16 cellular contexts compared by ENCODE assay signal in the genomic region with DNA sequence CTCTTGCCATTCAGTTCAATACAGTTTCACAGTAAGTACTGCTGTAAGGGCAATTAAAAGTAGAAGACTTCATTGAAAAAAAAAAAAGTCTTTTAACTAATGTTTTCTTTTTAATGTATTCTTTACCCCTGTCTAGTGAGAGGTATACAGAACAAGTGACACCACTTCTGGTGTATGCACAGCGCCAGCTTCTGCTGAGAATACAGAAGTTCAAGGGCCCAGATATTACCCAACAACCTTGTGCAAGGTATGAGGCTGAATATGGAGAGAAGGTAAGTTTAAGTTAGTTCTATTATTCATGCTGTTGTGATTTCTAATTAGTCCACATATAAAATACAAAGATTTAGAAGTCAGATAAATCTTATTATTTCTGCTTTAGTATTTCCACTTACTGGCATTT.
A peak's percentile ranks its signal among the peaks of the same experiment; 100 is the strongest.
DNase-seq lines count a peak whose midpoint lies in the region; ATAC-seq, FAIRE-seq and TF ChIP-seq lines count a peak whose summit lies in the region.
"Had no signal": no experiment of that assay in that cellular context is flagged by ENCODE, and none has a peak within 500 bp of the region (broad histone marks: within the 10 kb centered on the region; RNA-seq: fewer than 3 reads in every experiment).

No MANE protein-coding gene starts in this region.

- no peaks in the 10 kb centered on the region for H3K4me1 ChIP-seq in HepG2 (ENCODE audit: insufficient read depth, low read length)
- H3K4me1 ChIP-seq in right lobe of liver: no peaks in the 10 kb centered on the region
- H3K4me1 ChIP-seq in upper lobe of right lung: no peaks in the 10 kb centered on the region

- H3K36me3 ChIP-seq in HepG2 (replicated peaks in 1 of 2; ENCODE audit: control insufficient read depth in 1 of 2, insufficient read depth in 2 of 2, low read length in 2 of 2): no peaks in the 10 kb centered on the region
- H3K36me3 ChIP-seq in right lobe of liver: no peaks in the 10 kb centered on the region
- H3K36me3 ChIP-seq in upper lobe of right lung: no peaks in the 10 kb centered on the region

- CTCF ChIA-PET in HepG2 (lab: Yijun Ruan, JAX; ENCODE audit: low intra/inter-chr PET ratio, low total read pairs): no interaction called here

- TF ChIP-seq EP300 in HepG2 (IDR thresholded peaks at IDR 0.05; ENCODE audit: low read depth in 2 of 2, low read length in 2 of 2) (no peak), HepG2 (CRISPR knock-in tag; IDR thresholded peaks at IDR 0.05; ENCODE audit: borderline replicate concordance) (no peak)

- TF ChIP-seq RAD21 in HepG2 (CRISPR knock-in tag; IDR thresholded peaks at IDR 0.05): no peak

- no peak overlapping the region for H3K4me3 ChIP-seq in HepG2 (replicated peaks in 1 of 3; ENCODE audit: insufficient read depth in 1 of 3, low read depth in 2 of 3, low read length in 3 of 3)
- H3K4me3 ChIP-seq in right lobe of liver: no peak overlapping the region
- no peak overlapping the region for H3K4me3 ChIP-seq in LNCaP clone FGC (ENCODE audit: low read depth, low read length)
- no peak overlapping the region for H3K4me3 ChIP-seq in upper lobe of right lung
- H3K4me3 ChIP-seq: GM23338, PC-9 had no signal

- no peak for TF ChIP-seq POLR2A in HepG2 (IDR thresholded peaks at IDR 0.05; ENCODE audit: insufficient read depth in 1 of 2, low read depth in 2 of 2, low read length in 2 of 2)
- TF ChIP-seq POLR2A in right lobe of liver (IDR thresholded peaks at IDR 0.05): no peak

- 0 out of 2 replicates have a peak, but pooled peaks have one; percentile 20 for TF ChIP-seq CTCF in HepG2 (CRISPR knock-in tag; IDR thresholded peaks at IDR 0.05)
- TF ChIP-seq CTCF in right lobe of liver (IDR thresholded peaks at IDR 0.05): no peak
- peak; percentile 45 for TF ChIP-seq CTCF in LNCaP clone FGC (IDR thresholded peaks at IDR 0.05; ENCODE audit: control insufficient read depth, extremely low read depth, insufficient read depth)
- TF ChIP-seq CTCF in upper lobe of right lung (IDR thresholded peaks at IDR 0.05): no peak

- no peaks in the 10 kb centered on the region for H3K79me2 ChIP-seq in HepG2 (ENCODE audit: insufficient read depth, low read length)

- WGBS in HepG2 (ENCODE audit: low lambda C conversion rate): 4% methylated on average over 1 of the region's 1 CpG
- 24% methylated on average over 1 of the region's 1 CpG for WGBS in right lobe of liver (ENCODE audit: insufficient coverage, low coverage, low lambda C conversion rate, missing lambda C conversion rate)

- no peaks in the 10 kb centered on the region for H3K27me3 ChIP-seq in HepG2 (ENCODE audit: control insufficient read depth in 1 of 2, insufficient read depth in 2 of 2, low read length in 2 of 2)
- no peaks in the 10 kb centered on the region for H3K27me3 ChIP-seq in right lobe of liver
- no peaks in the 10 kb centered on the region for H3K27me3 ChIP-seq in upper lobe of right lung

- no peaks in the 10 kb centered on the region for H4K20me1 ChIP-seq in HepG2 (ENCODE audit: insufficient read depth, low read length)

- POLR2A ChIA-PET in HepG2 (lab: Yijun Ruan, JAX): no interaction called here

- H3K27ac ChIP-seq in HepG2 (ENCODE audit: extremely low read length, insufficient read depth, low read length) (no peak overlapping the region), right lobe of liver (no peak overlapping the region), upper lobe of right lung (no peak overlapping the region)
- H3K27ac ChIP-seq: KMS-11, PC-9 had no signal

- in situ Hi-C loops in HepG2 (cut with HindIII; ENCODE audit: extremely low pct_ligation_motif_present, low pct_unique_long_range_greater_than_20kb): no loop called here
- in situ Hi-C loops in SK-MEL-5 (cut with HindIII; ENCODE audit: low pct_unique_long_range_greater_than_20kb, low sequenced_read_pairs): no loop called here

- BruUV-seq in HepG2 (replicated peaks; lab: Mats Ljungman, UMichigan): no TSS peak

- intact Hi-C loops in HepG2 (cut with micrococcal nuclease; ENCODE audit: unreplicated experiment) (no loop called here), right lobe of liver (cut with DNase I) (no loop called here), upper lobe of right lung (cut with DNase I) (no loop called here)

- no peak overlapping the region for H3K9ac ChIP-seq in HepG2 (ENCODE audit: insufficient read depth, low read depth, low read length)
- H3K9ac ChIP-seq: KMS-11, SK-N-SH had no signal

- no peaks in the 10 kb centered on the region for H3K9me3 ChIP-seq in HepG2 (ENCODE audit: low read length)
- H3K9me3 ChIP-seq in right lobe of liver: no peaks in the 10 kb centered on the region
- H3K9me3 ChIP-seq in upper lobe of right lung: no peaks in the 10 kb centered on the region
- H3K9me3 ChIP-seq: SK-N-SH had no signal

- H3K4me2 ChIP-seq in HepG2 (ENCODE audit: low read depth, low read length): no peak overlapping the region
- H3K4me2 ChIP-seq: GM23338, KMS-11, PC-9, SK-N-SH had no signal

- H2AFZ ChIP-seq in HepG2 (ENCODE audit: low read length): no peak overlapping the region
- H2AFZ ChIP-seq: PC-9 had no signal

- no peak for FAIRE-seq in HepG2 (lab: Jason Lieb, UNC)

- no peak for DNase-seq in HepG2 (ENCODE audit: low spot score)
- DNase-seq in right lobe of liver: no peak
- DNase-seq in LNCaP clone FGC (ENCODE audit: low read depth): no peak
- peak; percentile 31 for DNase-seq in SK-MEL-5 (ENCODE audit: low read depth, low spot score)
- DNase-seq in upper lobe of right lung: no peak
- no peak for DNase-seq in Kasumi-1 (lab: John Stamatoyannopoulos, UW)
- no peak for DNase-seq in NCI-H524 (lab: John Stamatoyannopoulos, UW)
- DNase-seq in HuH-7 (ENCODE audit: low spot score): no peak
- DNase-seq: DMS79, NCI-H1048, NCI-H2107, NCI-H82, PC-9, SK-N-SH had no signal

- ATAC-seq in HepG2 (peak; percentile 57; the same call in 2 of the 3 replicates), right lobe of liver (no peak), upper lobe of right lung (peak; percentile 73)
- ATAC-seq: GM23338 had no signal

TF ChIP-seq in HepG2, 621 proteins besides CTCF, POLR2A, EP300 and RAD21:
- TF ChIP-seq ZNF782 (CRISPR knock-in tag; IDR thresholded peaks at IDR 0.05; ENCODE audit: borderline replicate concordance) (no peak), CEBPB (IDR thresholded peaks at IDR 0.05; ENCODE audit: borderline replicate concordance, low read depth, low read length) (peak; percentile 44; the same call in 1 of the 2 replicates)
- TF ChIP-seq, protein P1, sequence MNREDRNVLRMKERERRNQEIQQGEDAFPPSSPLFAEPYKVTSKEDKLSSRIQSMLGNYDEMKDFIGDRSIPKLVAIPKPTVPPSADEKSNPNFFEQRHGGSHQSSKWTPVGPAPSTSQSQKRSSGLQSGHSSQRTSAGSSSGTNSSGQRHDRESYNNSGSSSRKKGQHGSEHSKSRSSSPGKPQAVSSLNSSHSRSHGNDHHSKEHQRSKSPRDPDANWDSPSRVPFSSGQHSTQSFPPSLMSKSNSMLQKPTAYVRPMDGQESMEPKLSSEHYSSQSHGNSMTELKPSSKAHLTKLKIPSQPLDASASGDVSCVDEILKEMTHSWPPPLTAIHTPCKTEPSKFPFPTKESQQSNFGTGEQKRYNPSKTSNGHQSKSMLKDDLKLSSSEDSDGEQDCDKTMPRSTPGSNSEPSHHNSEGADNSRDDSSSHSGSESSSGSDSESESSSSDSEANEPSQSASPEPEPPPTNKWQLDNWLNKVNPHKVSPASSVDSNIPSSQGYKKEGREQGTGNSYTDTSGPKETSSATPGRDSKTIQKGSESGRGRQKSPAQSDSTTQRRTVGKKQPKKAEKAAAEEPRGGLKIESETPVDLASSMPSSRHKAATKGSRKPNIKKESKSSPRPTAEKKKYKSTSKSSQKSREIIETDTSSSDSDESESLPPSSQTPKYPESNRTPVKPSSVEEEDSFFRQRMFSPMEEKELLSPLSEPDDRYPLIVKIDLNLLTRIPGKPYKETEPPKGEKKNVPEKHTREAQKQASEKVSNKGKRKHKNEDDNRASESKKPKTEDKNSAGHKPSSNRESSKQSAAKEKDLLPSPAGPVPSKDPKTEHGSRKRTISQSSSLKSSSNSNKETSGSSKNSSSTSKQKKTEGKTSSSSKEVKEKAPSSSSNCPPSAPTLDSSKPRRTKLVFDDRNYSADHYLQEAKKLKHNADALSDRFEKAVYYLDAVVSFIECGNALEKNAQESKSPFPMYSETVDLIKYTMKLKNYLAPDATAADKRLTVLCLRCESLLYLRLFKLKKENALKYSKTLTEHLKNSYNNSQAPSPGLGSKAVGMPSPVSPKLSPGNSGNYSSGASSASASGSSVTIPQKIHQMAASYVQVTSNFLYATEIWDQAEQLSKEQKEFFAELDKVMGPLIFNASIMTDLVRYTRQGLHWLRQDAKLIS (CRISPR knock-in tag; IDR thresholded peaks at IDR 0.05): no peak
TF ChIP-seq in HepG2: peak in this region for 1.

Comparison
In these comparisons a context has a peak if more than half of its experiments do, and no peak if none do; other contexts are left out.
1. ATAC-seq: peak in HepG2 (single experiment) and upper lobe of right lung (single experiment); none in right lobe of liver (0 of 4).
2. CTCF ChIP-seq: peak in HepG2 (single experiment) and LNCaP clone FGC (single experiment); none in right lobe of liver (0 of 4) and upper lobe of right lung (single experiment).